In the genomic region with DNA sequence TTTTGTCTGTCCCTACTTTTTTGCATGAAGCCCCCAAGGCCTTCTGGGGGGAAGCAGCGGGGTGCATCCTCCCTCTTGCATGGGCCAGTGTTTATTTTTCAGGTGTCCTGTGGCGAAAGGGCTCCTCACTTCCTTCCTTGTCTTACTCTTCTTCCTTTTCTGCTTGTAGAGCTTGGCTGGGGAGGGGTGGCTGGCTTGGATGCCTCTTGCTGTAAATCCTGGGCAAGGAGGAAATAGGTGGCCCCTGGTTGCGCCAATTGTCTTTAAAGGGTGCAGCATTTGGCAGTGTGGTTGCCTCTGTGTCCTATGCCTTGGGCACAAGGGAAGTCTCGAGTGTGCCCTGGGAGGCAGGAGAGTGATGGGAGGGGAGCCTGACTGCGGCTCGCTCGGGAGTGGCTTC, we compare ENCODE assay signal across 20 cellular contexts.
DNase-seq lines count a peak whose midpoint lies in the region; ATAC-seq, FAIRE-seq and TF ChIP-seq lines count a peak whose summit lies in the region.
"Had no signal": no experiment of that assay in that cellular context is flagged by ENCODE, and none has a peak within 500 bp of the region (broad histone marks: within the 10 kb centered on the region; RNA-seq: fewer than 3 reads in every experiment).

No MANE protein-coding gene starts in this region.

- WGBS in right cardiac atrium, result 82% methylated on average over 7 of the region's 7 CpGs

- H3K4me1 ChIP-seq in right cardiac atrium (ENCODE audit: control insufficient read depth, insufficient read depth, low read length), result no peaks in the 10 kb centered on the region
- H3K4me1 ChIP-seq in neutrophil (ENCODE audit: control insufficient read depth in 1 of 2, insufficient read depth in 1 of 2, low read depth in 1 of 2, low read length in 1 of 2), result peaks cover 53 to 69% of the 10 kb centered on the region in 2 experiments
- H3K4me1 ChIP-seq: A549, Caco-2 had no signal

- H3K27me3 ChIP-seq in right cardiac atrium (ENCODE audit: control insufficient read depth, insufficient read depth) (no peaks in the 10 kb centered on the region), neutrophil (no peaks in the 10 kb centered on the region)

- H3K4me3 ChIP-seq in right cardiac atrium (ENCODE audit: low read length) (no peak overlapping the region), neutrophil (ENCODE audit: low read depth in 1 of 2, low read length in 1 of 2) (peak overlapping the region; percentile 43 to 48)
- H3K4me3 ChIP-seq: A549 had no signal

- ATAC-seq in right cardiac atrium, result no peak
- ATAC-seq: A549; CD8-positive, alpha-beta T cell had no signal

- DNase-seq in cardiac septum (ENCODE audit: low spot score), result peak; percentile 78
- DNase-seq in right cardiac atrium, result no peak
- peak; percentile 45 for DNase-seq in SKM-1 (lab: John Stamatoyannopoulos, UW; ENCODE audit: unreplicated experiment)
- DNase-seq in foreskin melanocyte, result no peak
- no peak for DNase-seq in epidermal melanocyte (ENCODE audit: insufficient read length, low spot score)
- DNase-seq in urothelium cell line (ENCODE audit: low spot score), result no peak
- DNase-seq: 8988T; Caco-2; CD4-positive, CD25-positive, alpha-beta regulatory T cell; CD8-positive, alpha-beta T cell; DMS153; DND-41; H7; HCEC 1CT had no signal

- H3K36me3 ChIP-seq in neutrophil, result no peaks in the 10 kb centered on the region

- intact Hi-C loops in cardiac septum (cut with DNase I) (no loop called here), right cardiac atrium (cut with DNase I) (no loop called here)

- no peak for TF ChIP-seq CTCF in neutrophil (IDR thresholded peaks at IDR 0.05)

- no peaks in the 10 kb centered on the region for H3K9me3 ChIP-seq in right cardiac atrium (ENCODE audit: control insufficient read depth, low read length)
- no peaks in the 10 kb centered on the region for H3K9me3 ChIP-seq in neutrophil
- H3K9me3 ChIP-seq: A549, Caco-2 had no signal

- H3K27ac ChIP-seq in right cardiac atrium (ENCODE audit: low read length), result no peak overlapping the region
- peak overlapping the region; percentile 88 for H3K27ac ChIP-seq in neutrophil
- H3K27ac ChIP-seq: A549, C4-2B had no signal

- no peak for FAIRE-seq in urothelium cell line (lab: Jason Lieb, UNC)
- FAIRE-seq: A549, G401.6, GM12892, H1 had no signal

Comparison
In these comparisons a context has a peak if more than half of its experiments do, and no peak if none do; other contexts are left out.
1. DNase-seq: peak in cardiac septum (single experiment) and SKM-1 (single experiment); none in right cardiac atrium (0 of 3), foreskin melanocyte (single experiment), epidermal melanocyte (single experiment) and urothelium cell line (single experiment).